Comparison of ENCODE assay signal across 1 cellular context in the genomic region with DNA sequence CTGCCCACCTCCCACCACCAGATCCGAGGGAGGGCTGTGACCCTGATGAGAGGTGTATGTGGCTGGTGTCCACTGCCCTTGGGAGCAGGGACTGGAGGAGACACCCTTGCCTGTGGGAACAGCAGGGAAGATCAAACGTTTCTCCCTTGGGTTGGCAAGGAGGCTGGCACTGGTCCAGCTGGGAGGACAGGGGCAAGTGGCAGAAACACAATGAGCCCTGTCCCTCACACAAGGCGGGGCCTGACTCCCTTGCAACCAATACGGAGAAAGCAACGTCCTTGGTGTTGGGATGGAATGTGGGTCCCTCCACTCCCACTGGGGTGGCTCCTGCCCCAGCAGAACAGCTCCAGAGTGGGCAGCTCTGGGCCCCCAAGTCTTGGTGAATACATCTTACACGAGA.
TF ChIP-seq lines count a peak whose summit lies in the region.

No MANE protein-coding gene starts in this region.

TF ChIP-seq in K562, 482 proteins besides CTCF, POLR2A, EP300 and RAD21:
- TF ChIP-seq HNRNPH1 (optimal IDR thresholded peaks at IDR 0.05; ENCODE audit: low read depth, low read length) (no peak), HOXB6 (CRISPR knock-in tag; IDR thresholded peaks at IDR 0.05; ENCODE audit: borderline replicate concordance) (no peak), MAZ (CRISPR knock-in tag; conservative IDR thresholded peaks at IDR 0.05 in 1 of 2, IDR thresholded peaks at IDR 0.05 in 1 of 2) (no peak), TBP (optimal IDR thresholded peaks at IDR 0.05; ENCODE audit: low read depth, low read length) (peak; percentile 5), MTA1 (IDR thresholded peaks at IDR 0.05; ENCODE audit: borderline replicate concordance) (no peak), ZNF75A (CRISPR knock-in tag; IDR thresholded peaks at IDR 0.05) (no peak), NFIC (IDR thresholded peaks at IDR 0.05) (peak; percentile 62)
- TF ChIP-seq, protein P1, sequence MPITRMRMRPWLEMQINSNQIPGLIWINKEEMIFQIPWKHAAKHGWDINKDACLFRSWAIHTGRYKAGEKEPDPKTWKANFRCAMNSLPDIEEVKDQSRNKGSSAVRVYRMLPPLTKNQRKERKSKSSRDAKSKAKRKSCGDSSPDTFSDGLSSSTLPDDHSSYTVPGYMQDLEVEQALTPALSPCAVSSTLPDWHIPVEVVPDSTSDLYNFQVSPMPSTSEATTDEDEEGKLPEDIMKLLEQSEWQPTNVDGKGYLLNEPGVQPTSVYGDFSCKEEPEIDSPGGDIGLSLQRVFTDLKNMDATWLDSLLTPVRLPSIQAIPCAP (CRISPR knock-in tag; IDR thresholded peaks at IDR 0.05; ENCODE audit: borderline replicate concordance): no peak
